In genomic region chr2:186592137-186592875, GRCh38 we compare ENCODE assay signal across 11 cellular contexts. TPM values are rescaled to one million over a fixed set of nuclear protein-coding genes. Genes with fewer than 3 reads are reported as not detected.
A peak's percentile ranks its signal among the peaks of the same experiment; 100 is the strongest.
DNase-seq lines count a peak whose midpoint lies in the region; ATAC-seq, FAIRE-seq and TF ChIP-seq lines count a peak whose summit lies in the region.
"Had no signal": no experiment of that assay in that cellular context is flagged by ENCODE, and none has a peak within 500 bp of the region (broad histone marks: within the 10 kb centered on the region; RNA-seq: fewer than 3 reads in every experiment).

No MANE protein-coding gene starts in this region.

- no peak overlapping the region for H2BK15ac ChIP-seq in H1 (ENCODE audit: low read length)

- no peak overlapping the region for H3K4ac ChIP-seq in H1 (replicated peaks; ENCODE audit: insufficient read length, low read depth, low read length)

- no peaks in the 10 kb centered on the region for H3K9me3 ChIP-seq in CD4-positive, CD25-positive, alpha-beta regulatory T cell (ENCODE audit: control insufficient read depth in 2 of 2, low read length in 2 of 2)
- H3K9me3 ChIP-seq in H1 (ENCODE audit: insufficient read depth in 2 of 2, low read depth in 1 of 2, low read length in 1 of 2): no peaks in the 10 kb centered on the region
- H3K9me3 ChIP-seq: pancreas had no signal

- H3K79me1 ChIP-seq in H1 (ENCODE audit: low read depth, low read length): no peaks in the 10 kb centered on the region

- 72% methylated on average over 5 of the region's 5 CpGs; no CpG with 5 or more reads in 1 of the 2 experiments for WGBS in H1 (ENCODE audit: extremely low coverage in 1 of 2, insufficient coverage in 1 of 2, insufficient read length in 1 of 2, insufficient replicate concordance in 2 of 2, low coverage in 1 of 2, low lambda C conversion rate in 2 of 2, missing lambda C conversion rate in 1 of 2), 2 experiments

- H3K27ac ChIP-seq in CD4-positive, CD25-positive, alpha-beta regulatory T cell (ENCODE audit: insufficient read depth, low read length, poor library complexity, severe bottlenecking): no peak overlapping the region
- H3K27ac ChIP-seq in KMS-11 (peak overlapping the region; percentile 73; the same call in 1 of the 2 replicates), H1 (ENCODE audit: low read depth, low read length) (no peak overlapping the region)
- H3K27ac ChIP-seq: WERI-Rb-1 had no signal

- peak overlapping the region; percentile 72; the same call in 1 of the 2 replicates for H3K9ac ChIP-seq in KMS-11
- no peak overlapping the region for H3K9ac ChIP-seq in H1 (replicated peaks in 1 of 4; ENCODE audit: extremely low read depth in 1 of 4, low read depth in 3 of 4, low read length in 3 of 4)

- H3K27ac Mint-ChIP-seq in CD4-positive, CD25-positive, alpha-beta regulatory T cell: peak overlapping the region in 2 of 3 donors; percentile 3 to 33
- H3K27ac Mint-ChIP-seq in nephron progenitor cell: no peak overlapping the region
- H3K27ac Mint-ChIP-seq in activated CD8-positive, alpha-beta memory T cell treated with anti-CD3 and anti-CD28 coated beads, Interleukin-2, amount 10 ng/mL, durations not matched to agents 7 days and 5 days: no peak overlapping the region
- H3K27ac Mint-ChIP-seq: activated naive CD4-positive, alpha-beta T cell treated with anti-CD3 and anti-CD28 coated beads, Interleukin-2, amount 10 ng/mL, durations not matched to agents 7 days and 5 days had no signal

- H3K4me3 Mint-ChIP-seq in CD4-positive, CD25-positive, alpha-beta regulatory T cell: peak overlapping the region; percentile 11 to 91 (median 30)
- H3K4me3 Mint-ChIP-seq in nephron progenitor cell: peak overlapping the region; percentile 91
- H3K4me3 Mint-ChIP-seq in activated CD8-positive, alpha-beta memory T cell treated with anti-CD3 and anti-CD28 coated beads, Interleukin-2, amount 10 ng/mL, durations not matched to agents 7 days and 5 days: no peak overlapping the region

- H4K5ac ChIP-seq in H1 (ENCODE audit: insufficient read length, low read depth, low read length): no peak overlapping the region

- H3K18ac ChIP-seq in H1 (ENCODE audit: extremely low read depth, low read length): no peak overlapping the region

- H3K79me2 ChIP-seq in KMS-11 (ENCODE audit: insufficient read depth, low read depth) (peaks cover 51% of the 10 kb centered on the region), H1 (ENCODE audit: control insufficient read depth in 1 of 2, insufficient read depth in 2 of 2, low read length in 2 of 2) (peaks cover 0 to 67% of the 10 kb centered on the region in 2 experiments; a peak in 3 of 4 replicates)

- peak overlapping the region; percentile 46 for H4K91ac ChIP-seq in H1 (replicated peaks; ENCODE audit: insufficient read length, low read length)

- TF ChIP-seq POLR2A in H1 (IDR thresholded peaks at IDR 0.05; ENCODE audit: control extremely low read depth in 1 of 2, low read depth in 2 of 2, low read length in 2 of 2): no peak

- no peak overlapping the region for H2AFZ ChIP-seq in KMS-11 (ENCODE audit: low read depth)
- H2AFZ ChIP-seq in H1 (ENCODE audit: low read length): no peak overlapping the region

- no peak overlapping the region for H4K8ac ChIP-seq in H1 (ENCODE audit: extremely low read depth, insufficient read depth, low read length)

- peaks cover 0 to 2% (median 0%) of the 10 kb centered on the region in 7 donors for H3K9me3 Mint-ChIP-seq in CD4-positive, CD25-positive, alpha-beta regulatory T cell
- H3K9me3 Mint-ChIP-seq in nephron progenitor cell: no peaks in the 10 kb centered on the region
- H3K9me3 Mint-ChIP-seq in activated CD8-positive, alpha-beta memory T cell treated with anti-CD3 and anti-CD28 coated beads, Interleukin-2, amount 10 ng/mL, durations not matched to agents 7 days and 5 days (ENCODE audit: low read depth): no peaks in the 10 kb centered on the region
- H3K9me3 Mint-ChIP-seq: activated naive CD4-positive, alpha-beta T cell treated with anti-CD3 and anti-CD28 coated beads, Interleukin-2, amount 10 ng/mL, durations not matched to agents 7 days and 5 days had no signal

- no peak overlapping the region for H3K14ac ChIP-seq in H1 (ENCODE audit: insufficient read length)

- no peak overlapping the region for H2BK12ac ChIP-seq in H1 (ENCODE audit: low read depth, low read length)

- peaks cover 19% of the 10 kb centered on the region for H3K4me1 ChIP-seq in CD4-positive, CD25-positive, alpha-beta regulatory T cell (ENCODE audit: control insufficient read depth, insufficient read depth, low read length, poor library complexity, severe bottlenecking)
- peaks cover 27% of the 10 kb centered on the region for H3K4me1 ChIP-seq in KMS-11 (ENCODE audit: low read depth, poor library complexity, severe bottlenecking)
- H3K4me1 ChIP-seq in H1 (replicated peaks in 1 of 4; ENCODE audit: control insufficient read depth in 3 of 4, insufficient read depth in 4 of 4, low read length in 3 of 4): peaks cover 0 to 4% (median 2%) of the 10 kb centered on the region in 4 experiments; a peak in 4 of 7 replicates

- no peaks in the 10 kb centered on the region for H4K20me1 ChIP-seq in KMS-11 (ENCODE audit: insufficient read depth)
- no peaks in the 10 kb centered on the region for H4K20me1 ChIP-seq in H1 (replicated peaks in 1 of 2; ENCODE audit: control insufficient read depth in 1 of 2, insufficient read depth in 2 of 2, low read length in 2 of 2)

- no peak for DNase-seq in CD4-positive, CD25-positive, alpha-beta regulatory T cell
- DNase-seq in H1 (ENCODE audit: low read depth in 1 of 2, low spot score in 2 of 2) (no peak), nephron progenitor cell (no peak), RCC 7860 (ENCODE audit: low spot score) (no peak)
- no peak for DNase-seq in activated CD8-positive, alpha-beta memory T cell treated with anti-CD3 and anti-CD28 coated beads, Interleukin-2, amount 10 ng/mL, durations not matched to agents 7 days and 5 days
- DNase-seq: activated naive CD4-positive, alpha-beta T cell treated with anti-CD3 and anti-CD28 coated beads, Interleukin-2, amount 10 ng/mL, durations not matched to agents 7 days and 5 days; pancreas; WERI-Rb-1 had no signal

- H2BK5ac ChIP-seq in H1 (ENCODE audit: low read depth, low read length): no peak overlapping the region

- no peak overlapping the region for H3K56ac ChIP-seq in H1 (replicated peaks; ENCODE audit: insufficient read length, low read depth, low read length)

- no peak overlapping the region for H2BK120ac ChIP-seq in H1 (replicated peaks; ENCODE audit: low read depth, low read length)

- TF ChIP-seq EP300 in H1 (IDR thresholded peaks at IDR 0.05; ENCODE audit: borderline replicate concordance in 1 of 2, low read depth in 2 of 2, low read length in 2 of 2): no peak

- no peak for TF ChIP-seq RAD21 in H1 (IDR thresholded peaks at IDR 0.05 in 1 of 2, conservative IDR thresholded peaks at IDR 0.05 in 1 of 2; ENCODE audit: low read depth in 2 of 2, low read length in 2 of 2)

- H3K4me3 ChIP-seq in CD4-positive, CD25-positive, alpha-beta regulatory T cell (ENCODE audit: low read depth, low read length): peak overlapping the region; percentile 90
- H3K4me3 ChIP-seq in KMS-11 (IDR thresholded peaks at IDR 0.05; ENCODE audit: insufficient read depth, low read depth, low read length) (no peak overlapping the region), H1 (ENCODE audit: extremely low read depth in 1 of 4, insufficient read depth in 2 of 4, low read depth in 3 of 4, low read length in 4 of 4) (peak overlapping the region in 1 of 4 experiments; percentile 96; a peak in 3 of 8 replicates)

- no peaks in the 10 kb centered on the region for H3K27me3 Mint-ChIP-seq in CD4-positive, CD25-positive, alpha-beta regulatory T cell
- no peaks in the 10 kb centered on the region for H3K27me3 Mint-ChIP-seq in nephron progenitor cell (ENCODE audit: low read depth, poor library complexity)
- no peaks in the 10 kb centered on the region for H3K27me3 Mint-ChIP-seq in activated CD8-positive, alpha-beta memory T cell treated with anti-CD3 and anti-CD28 coated beads, Interleukin-2, amount 10 ng/mL, durations not matched to agents 7 days and 5 days

- H3K23me2 ChIP-seq in H1 (ENCODE audit: low read depth, low read length): peaks cover 10% of the 10 kb centered on the region

- H3K36me3 ChIP-seq in CD4-positive, CD25-positive, alpha-beta regulatory T cell (ENCODE audit: control insufficient read depth, insufficient read depth, low read length): no peaks in the 10 kb centered on the region
- no peaks in the 10 kb centered on the region for H3K36me3 ChIP-seq in KMS-11 (ENCODE audit: insufficient read depth)
- no peaks in the 10 kb centered on the region for H3K36me3 ChIP-seq in H1 (ENCODE audit: control insufficient read depth in 2 of 4, insufficient read depth in 4 of 4, low read length in 3 of 4)
- H3K36me3 ChIP-seq: pancreas had no signal

- CTCF ChIA-PET in H1 (lab: Charles Lee; ENCODE audit: partially characterized antibody): interaction anchor here (1.0 kb wide), 1 partner anchor 49 kb away, joined by 3 read pairs; no protein-coding TSS in a partner anchor
- CTCF ChIA-PET in activated CD8-positive, alpha-beta memory T cell treated with anti-CD3 and anti-CD28 coated beads, Interleukin-2, amount 10 ng/mL, durations not matched to agents 7 days and 5 days (lab: Charles Lee): interaction anchor here (1.2 kb wide), 1 partner anchor 49 kb away, joined by 3 read pairs; no protein-coding TSS in a partner anchor

- FAIRE-seq in H1 (lab: Jason Lieb, UNC): no peak
- FAIRE-seq in RCC 7860 (lab: Jason Lieb, UNC): no peak
- FAIRE-seq: pancreas had no signal

- H3K4me2 ChIP-seq in KMS-11: peak overlapping the region; percentile 89
- H3K4me2 ChIP-seq in H1 (ENCODE audit: insufficient read depth in 1 of 2, low read depth in 2 of 2, low read length in 2 of 2): peak overlapping the region; percentile 71 to 92; a peak in 3 of 4 replicates

- TF ChIP-seq CTCF in KMS-11 (conservative IDR thresholded peaks at IDR 0.05; ENCODE audit: low read depth, low read length) (no peak), H1 (IDR thresholded peaks at IDR 0.05; ENCODE audit: control extremely low read depth in 1 of 3, insufficient read depth in 1 of 3, low read depth in 1 of 3, low read length in 3 of 3) (no peak), nephron progenitor cell (IDR thresholded peaks at IDR 0.05) (no peak)

- no peak overlapping the region for H2BK20ac ChIP-seq in H1 (ENCODE audit: low read length)

- no peaks in the 10 kb centered on the region for H3K36me3 Mint-ChIP-seq in CD4-positive, CD25-positive, alpha-beta regulatory T cell
- H3K36me3 Mint-ChIP-seq in nephron progenitor cell (ENCODE audit: low read depth): no peaks in the 10 kb centered on the region
- peaks cover 4% of the 10 kb centered on the region for H3K36me3 Mint-ChIP-seq in activated CD8-positive, alpha-beta memory T cell treated with anti-CD3 and anti-CD28 coated beads, Interleukin-2, amount 10 ng/mL, durations not matched to agents 7 days and 5 days
- H3K36me3 Mint-ChIP-seq: activated naive CD4-positive, alpha-beta T cell treated with anti-CD3 and anti-CD28 coated beads, Interleukin-2, amount 10 ng/mL, durations not matched to agents 7 days and 5 days had no signal

- H3K23ac ChIP-seq in H1 (ENCODE audit: insufficient read length): no peak overlapping the region

- POLR2A ChIA-PET in H1 (lab: Charles Lee; ENCODE audit: partially characterized antibody): interaction anchor here (1.0 to 1.4 kb wide), 2 partner anchors 26 to 106 kb away, joined by 4 to 5 read pairs; partner anchors contain the start of gene ZC3H15

- no peaks in the 10 kb centered on the region for H3K27me3 ChIP-seq in CD4-positive, CD25-positive, alpha-beta regulatory T cell (ENCODE audit: control insufficient read depth, insufficient read depth, low read length)
- H3K27me3 ChIP-seq in KMS-11 (ENCODE audit: insufficient read depth, low read depth): no peaks in the 10 kb centered on the region
- H3K27me3 ChIP-seq in H1 (replicated peaks in 1 of 4; ENCODE audit: control insufficient read depth in 3 of 4, extremely low read depth in 1 of 4, insufficient read depth in 3 of 4, low read length in 3 of 4): no peaks in the 10 kb centered on the region
- H3K27me3 ChIP-seq: pancreas had no signal

- H2AK5ac ChIP-seq in H1 (ENCODE audit: low read depth, low read length): no peak overlapping the region

- ATAC-seq in CD4-positive, CD25-positive, alpha-beta regulatory T cell (ENCODE audit: low read depth in 2 of 2): no peak
- ATAC-seq in activated CD8-positive, alpha-beta memory T cell treated with anti-CD3 and anti-CD28 coated beads, Interleukin-2, amount 10 ng/mL, durations not matched to agents 7 days and 5 days: no peak
- ATAC-seq in HG03159 (IDR thresholded peaks at IDR 0.05; ENCODE audit: unreplicated experiment): no peak
- no peak for ATAC-seq in GM18517 (IDR thresholded peaks at IDR 0.05; ENCODE audit: unreplicated experiment)
- ATAC-seq: pancreas had no signal

- H3K4me1 Mint-ChIP-seq in CD4-positive, CD25-positive, alpha-beta regulatory T cell: peaks cover 11 to 57% (median 36%) of the 10 kb centered on the region in 4 donors
- peaks cover 44% of the 10 kb centered on the region for H3K4me1 Mint-ChIP-seq in nephron progenitor cell
- peaks cover 32% of the 10 kb centered on the region for H3K4me1 Mint-ChIP-seq in activated CD8-positive, alpha-beta memory T cell treated with anti-CD3 and anti-CD28 coated beads, Interleukin-2, amount 10 ng/mL, durations not matched to agents 7 days and 5 days

RNA-seq across cellular contexts. Expression of gene ITGAV, which starts 2.5 kb away (rescaled TPM):
- total RNA-seq in CD4-positive, CD25-positive, alpha-beta regulatory T cell: 8.1 TPM
- 1 to 10 TPM in 1 of 4 donors, under 1 TPM in 3; 0.36 to 1.3 (median 0.84) TPM for polyA plus RNA-seq in CD4-positive, CD25-positive, alpha-beta regulatory T cell
- total RNA-seq in H1 (2021; fragmentation: NEBNext Ultra II Directional; extraction: Animal tissue kit (Norgen Biotek cat#: 25700)): 38.3 and 42.4 TPM in 2 replicates
- 6.5 and 11.7 TPM in 2 replicates for polyA plus RNA-seq in H1 (2011; rRNA removed)
- polyA plus RNA-seq in H1 (2011; cell fraction: cytosol; rRNA removed): 14.6 TPM
- 13.3 TPM for polyA plus RNA-seq in H1 (2011; cell fraction: nucleus; rRNA removed)
- polyA plus RNA-seq in H1 (2012, experiment 1 of 2): 13.5 to 37.7 TPM (median 24.2 TPM) in 4 replicates
- 1.4 TPM for polyA plus RNA-seq in H1 (2012, experiment 2 of 2)
- polyA plus RNA-seq in H1 (2013, experiment 1 of 2): 32.1 TPM
- polyA plus RNA-seq in H1 (2013, experiment 2 of 2): 27.8 TPM
- polyA minus RNA-seq in H1 (2011; rRNA and poly(A)+ RNA removed): 60.8 and 113 TPM in 2 replicates
- 44.8 TPM for polyA minus RNA-seq in H1 (2011; cell fraction: cytosol; rRNA and poly(A)+ RNA removed)
- polyA minus RNA-seq in H1 (2011; cell fraction: nucleus; rRNA and poly(A)+ RNA removed): 48.7 TPM
- total RNA-seq in activated CD8-positive, alpha-beta memory T cell treated with anti-CD3 and anti-CD28 coated beads, Interleukin-2, amount 10 ng/mL, durations not matched to agents 7 days and 5 days: 10 to 100 TPM; 10.5 to 13.6 TPM

Comparison
In these comparisons a context has a peak if more than half of its experiments do, and no peak if none do; other contexts are left out.
1. H3K27ac Mint-ChIP-seq: peak in CD4-positive, CD25-positive, alpha-beta regulatory T cell (2 of 3); none in nephron progenitor cell (single experiment) and activated CD8-positive, alpha-beta memory T cell treated with anti-CD3 and anti-CD28 coated beads, Interleukin-2, amount 10 ng/mL, durations not matched to agents 7 days and 5 days (single experiment).